In genomic region chr5:138541511-138541910, GRCh38 we compare ENCODE assay signal across 8 cellular contexts. TPM values are rescaled to one million over a fixed set of nuclear protein-coding genes. Genes with fewer than 3 reads are reported as not detected.
DNase-seq lines count a peak whose midpoint lies in the region; ATAC-seq lines count a peak whose summit lies in the region.

No MANE protein-coding gene starts in this region.

- H3K4me1 ChIP-seq in iPS-18a (ENCODE audit: control insufficient read depth, low read depth, low read length): peaks cover 21% of the 10 kb centered on the region

- ATAC-seq in activated naive CD4-positive, alpha-beta T cell treated with anti-CD3 and anti-CD28 coated beads, Interleukin-2, amount 50 U/mL, for 72 hours: no peak
- ATAC-seq in stimulated activated naive CD8-positive, alpha-beta T cell treated with anti-CD3 and anti-CD28 coated beads, Interleukin-15, amount 100 ng/mL, for 72 hours: no peak
- ATAC-seq in HG02885 (IDR thresholded peaks at IDR 0.05; ENCODE audit: poor library complexity, unreplicated experiment): no peak
- no peak for ATAC-seq in sciatic nerve

- intact Hi-C loops in sciatic nerve (cut with DNase I): no loop called here

- no peaks in the 10 kb centered on the region for H3K27me3 Mint-ChIP-seq in T-helper 2 cell treated with Interferon-gamma antibody and Interleukin-4, amounts not matched to agents 5 μg/mL and 100 μg/mL, for 36 hours (ENCODE audit: low read depth)
- H3K27me3 Mint-ChIP-seq in stimulated activated naive CD8-positive, alpha-beta T cell treated with anti-CD3 and anti-CD28 coated beads, Interleukin-15, amount 100 ng/mL, for 72 hours: no peaks in the 10 kb centered on the region

- H3K4me3 ChIP-seq in iPS-18a (ENCODE audit: low read length): peak overlapping the region; percentile 99

- H3K9me3 ChIP-seq in iPS-18a (ENCODE audit: control insufficient read depth, low read depth, low read length): no peaks in the 10 kb centered on the region

- H3K27me3 ChIP-seq in iPS-18a (ENCODE audit: control insufficient read depth, insufficient read depth, low read length): no peaks in the 10 kb centered on the region

- peak overlapping the region; percentile 95 for H3K4me3 Mint-ChIP-seq in T-helper 2 cell treated with Interferon-gamma antibody and Interleukin-4, amounts not matched to agents 5 μg/mL and 100 μg/mL, for 36 hours
- peak overlapping the region; percentile 89 to 98 for H3K4me3 Mint-ChIP-seq in stimulated activated naive CD8-positive, alpha-beta T cell treated with anti-CD3 and anti-CD28 coated beads, Interleukin-15, amount 100 ng/mL, for 72 hours

- peaks cover 29% of the 10 kb centered on the region for H3K36me3 ChIP-seq in iPS-18a (ENCODE audit: control insufficient read depth, low read depth, low read length)

- H3K9ac ChIP-seq in iPS-18a (ENCODE audit: low read length): peak overlapping the region; percentile 98

- H3K36me3 Mint-ChIP-seq in T-helper 2 cell treated with Interferon-gamma antibody and Interleukin-4, amounts not matched to agents 5 μg/mL and 100 μg/mL, for 36 hours (ENCODE audit: low read depth): peaks cover 32% of the 10 kb centered on the region
- H3K36me3 Mint-ChIP-seq in activated naive CD4-positive, alpha-beta T cell treated with anti-CD3 and anti-CD28 coated beads, Interleukin-2, amount 50 U/mL, for 72 hours: peaks cover 34 to 44% of the 10 kb centered on the region in 2 donors

- no peak overlapping the region for H3K27ac ChIP-seq in iPS-18a (ENCODE audit: low read length)

- peaks cover 56% of the 10 kb centered on the region for H3K4me1 Mint-ChIP-seq in T-helper 2 cell treated with Interferon-gamma antibody and Interleukin-4, amounts not matched to agents 5 μg/mL and 100 μg/mL, for 36 hours (ENCODE audit: low read depth)
- H3K4me1 Mint-ChIP-seq in stimulated activated naive CD8-positive, alpha-beta T cell treated with anti-CD3 and anti-CD28 coated beads, Interleukin-15, amount 100 ng/mL, for 72 hours: peaks cover 70% of the 10 kb centered on the region

- H3K9me3 Mint-ChIP-seq in T-helper 2 cell treated with Interferon-gamma antibody and Interleukin-4, amounts not matched to agents 5 μg/mL and 100 μg/mL, for 36 hours: no peaks in the 10 kb centered on the region
- no peaks in the 10 kb centered on the region for H3K9me3 Mint-ChIP-seq in activated naive CD4-positive, alpha-beta T cell treated with anti-CD3 and anti-CD28 coated beads, Interleukin-2, amount 50 U/mL, for 72 hours
- no peaks in the 10 kb centered on the region for H3K9me3 Mint-ChIP-seq in stimulated activated naive CD8-positive, alpha-beta T cell treated with anti-CD3 and anti-CD28 coated beads, Interleukin-15, amount 100 ng/mL, for 72 hours

- H3K27ac Mint-ChIP-seq in T-helper 2 cell treated with Interferon-gamma antibody and Interleukin-4, amounts not matched to agents 5 μg/mL and 100 μg/mL, for 36 hours: peak overlapping the region; percentile 100
- peak overlapping the region; percentile 99 for H3K27ac Mint-ChIP-seq in activated naive CD4-positive, alpha-beta T cell treated with anti-CD3 and anti-CD28 coated beads, Interleukin-2, amount 50 U/mL, for 72 hours
- peak overlapping the region; percentile 98 to 100 for H3K27ac Mint-ChIP-seq in stimulated activated naive CD8-positive, alpha-beta T cell treated with anti-CD3 and anti-CD28 coated beads, Interleukin-15, amount 100 ng/mL, for 72 hours

- DNase-seq in T-helper 2 cell treated with Interferon-gamma antibody and Interleukin-4, amounts not matched to agents 5 μg/mL and 100 μg/mL, for 36 hours (ENCODE audit: low spot score): no peak
- DNase-seq in T-helper 2 cell (no peak), NCI-H446 (lab: John Stamatoyannopoulos, UW) (no peak), sciatic nerve (ENCODE audit: low spot score) (no peak)
- DNase-seq in activated naive CD4-positive, alpha-beta T cell treated with anti-CD3 and anti-CD28 coated beads, Interleukin-2, amount 50 U/mL, for 72 hours (ENCODE audit: low spot score in 2 of 2): no peak
- DNase-seq in stimulated activated naive CD8-positive, alpha-beta T cell treated with anti-CD3 and anti-CD28 coated beads, Interleukin-15, amount 100 ng/mL, for 72 hours: no peak

RNA-seq across cellular contexts. Expression of gene ETF1, which starts 1.5 kb away (rescaled TPM):
- 100 to 1,000 TPM; 109 to 120 TPM for total RNA-seq in activated naive CD4-positive, alpha-beta T cell treated with anti-CD3 and anti-CD28 coated beads, Interleukin-2, amount 50 U/mL, for 72 hours
- 74.2 TPM for total RNA-seq in sciatic nerve

RNA-seq across cellular contexts. Expression of gene HSPA9, which starts 33.7 kb away (rescaled TPM):
- total RNA-seq in activated naive CD4-positive, alpha-beta T cell treated with anti-CD3 and anti-CD28 coated beads, Interleukin-2, amount 50 U/mL, for 72 hours: 100 to 1,000 TPM; 346 to 393 TPM
- 152 TPM for total RNA-seq in sciatic nerve
